21 cellular contexts compared by ENCODE assay signal in the genomic region with DNA sequence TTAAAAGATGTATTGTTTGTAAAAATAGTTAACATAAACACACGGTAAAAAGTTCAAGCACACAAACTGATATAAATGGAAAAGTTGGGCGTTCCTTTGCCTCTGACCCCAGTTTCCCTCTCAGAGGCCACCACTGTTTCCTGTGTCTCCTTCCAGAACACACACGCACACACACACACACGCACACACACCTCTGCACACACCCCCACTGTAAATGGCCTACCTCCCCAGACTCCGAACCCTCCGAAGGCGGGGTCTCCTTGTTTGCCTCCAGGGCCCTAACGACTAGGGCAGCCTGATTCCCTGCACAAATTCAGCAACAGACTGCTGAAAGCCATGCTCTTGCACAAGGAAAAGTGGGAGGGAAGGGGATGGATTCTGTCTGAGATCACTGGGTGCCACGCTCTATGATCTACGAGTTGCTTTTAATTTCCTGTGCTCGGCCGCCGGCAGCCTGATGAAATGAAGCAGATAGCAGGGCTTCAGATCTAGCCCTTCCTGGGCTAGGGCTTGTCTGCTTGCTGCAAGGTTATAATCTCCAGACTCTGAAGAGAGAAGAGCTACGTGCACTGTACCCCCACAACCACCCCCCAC.
DNase-seq lines count a peak whose midpoint lies in the region; ATAC-seq, FAIRE-seq and TF ChIP-seq lines count a peak whose summit lies in the region.
"Had no signal": no experiment of that assay in that cellular context is flagged by ENCODE, and none has a peak within 500 bp of the region (broad histone marks: within the 10 kb centered on the region; RNA-seq: fewer than 3 reads in every experiment).

No MANE protein-coding gene starts in this region.

- H3K4me3 ChIP-seq in BE2C (ENCODE audit: low read depth, low read length) (no peak overlapping the region), fibroblast of villous mesenchyme (ENCODE audit: low read depth, low read length) (no peak overlapping the region), left lung (no peak overlapping the region)
- H3K4me3 ChIP-seq: BLaER1 treated with 17β-estradiol and CSF1 and Interleukin-3, amounts not matched to agents 10 nM and 100 nM; SJCRH30 had no signal

- no peak for TF ChIP-seq POLR2A in GM12892 (IDR thresholded peaks at IDR 0.05; ENCODE audit: low read depth, low read length)

- H3K27ac Mint-ChIP-seq in mesothelial cell of epicardium: peak overlapping the region; percentile 97
- no peak overlapping the region for H3K27ac Mint-ChIP-seq in activated CD4-positive, alpha-beta T cell treated with anti-CD3 and anti-CD28 coated beads, Interleukin-2, amount 10 ng/mL, durations not matched to agents 24 days and 14 days
- H3K27ac Mint-ChIP-seq: CD8-positive, alpha-beta memory T cell had no signal

- no peaks in the 10 kb centered on the region for H3K9me3 Mint-ChIP-seq in mesothelial cell of epicardium
- H3K9me3 Mint-ChIP-seq in activated CD4-positive, alpha-beta T cell treated with anti-CD3 and anti-CD28 coated beads, Interleukin-2, amount 10 ng/mL, durations not matched to agents 24 days and 14 days: no peaks in the 10 kb centered on the region
- H3K9me3 Mint-ChIP-seq: CD8-positive, alpha-beta memory T cell had no signal

- intact Hi-C loops in activated CD4-positive, alpha-beta T cell treated with anti-CD3 and anti-CD28 coated beads, Interleukin-2, amount 10 ng/mL, durations not matched to agents 24 days and 14 days (cut with micrococcal nuclease): no loop called here
- intact Hi-C loops in left lung (cut with DNase I): no loop called here

- ATAC-seq in HG02852 (IDR thresholded peaks at IDR 0.05; ENCODE audit: unreplicated experiment): no peak
- ATAC-seq in left lung: no peak

- H3K27ac ChIP-seq in left lung: no peak overlapping the region
- H3K27ac ChIP-seq: BLaER1 treated with 17β-estradiol and CSF1 and Interleukin-3, amounts not matched to agents 10 nM and 100 nM; RWPE1; SJCRH30 had no signal

- H3K4me3 Mint-ChIP-seq in mesothelial cell of epicardium: peak overlapping the region; percentile 47
- no peak overlapping the region for H3K4me3 Mint-ChIP-seq in activated CD4-positive, alpha-beta T cell treated with anti-CD3 and anti-CD28 coated beads, Interleukin-2, amount 10 ng/mL, durations not matched to agents 24 days and 14 days
- H3K4me3 Mint-ChIP-seq: CD8-positive, alpha-beta memory T cell had no signal

- TF ChIP-seq CTCF in BE2C (IDR thresholded peaks at IDR 0.05; ENCODE audit: low read depth, low read length) (no peak), fibroblast of villous mesenchyme (IDR thresholded peaks at IDR 0.05; ENCODE audit: insufficient read depth, low read depth, low read length) (no peak), mesothelial cell of epicardium (IDR thresholded peaks at IDR 0.05; ENCODE audit: unreplicated experiment) (no peak), left lung (IDR thresholded peaks at IDR 0.05) (no peak)

- no peak for FAIRE-seq in GM12892 (lab: Jason Lieb, UNC)
- FAIRE-seq: D721Med, H1 had no signal

- H3K9me3 ChIP-seq in BE2C (no peaks in the 10 kb centered on the region), left lung (no peaks in the 10 kb centered on the region)
- H3K9me3 ChIP-seq: BLaER1 treated with 17β-estradiol and CSF1 and Interleukin-3, amounts not matched to agents 10 nM and 100 nM; SJCRH30 had no signal

- no peaks in the 10 kb centered on the region for H3K27me3 Mint-ChIP-seq in mesothelial cell of epicardium (ENCODE audit: low read depth)
- peaks cover 23% of the 10 kb centered on the region for H3K27me3 Mint-ChIP-seq in activated CD4-positive, alpha-beta T cell treated with anti-CD3 and anti-CD28 coated beads, Interleukin-2, amount 10 ng/mL, durations not matched to agents 24 days and 14 days

- no peaks in the 10 kb centered on the region for H3K36me3 Mint-ChIP-seq in mesothelial cell of epicardium
- no peaks in the 10 kb centered on the region for H3K36me3 Mint-ChIP-seq in activated CD4-positive, alpha-beta T cell treated with anti-CD3 and anti-CD28 coated beads, Interleukin-2, amount 10 ng/mL, durations not matched to agents 24 days and 14 days (ENCODE audit: low read depth)
- H3K36me3 Mint-ChIP-seq: CD8-positive, alpha-beta memory T cell had no signal

- peak; percentile 28 for DNase-seq in BE2C
- DNase-seq in SK-N-DZ (ENCODE audit: low spot score): peak; percentile 20
- peak; percentile 38 for DNase-seq in fibroblast of villous mesenchyme (ENCODE audit: low read depth)
- DNase-seq in mesothelial cell of epicardium (ENCODE audit: low spot score in 2 of 2, unreplicated experiment in 2 of 2): peak in 1 of 2 experiments; percentile 54
- no peak for DNase-seq in GM12892 (ENCODE audit: insufficient read length)
- no peak for DNase-seq in activated CD4-positive, alpha-beta T cell treated with anti-CD3 and anti-CD28 coated beads, Interleukin-2, amount 10 ng/mL, durations not matched to agents 24 days and 14 days
- no peak for DNase-seq in left lung
- DNase-seq: CD8-positive, alpha-beta memory T cell; KG1; MV-4-11; NCI-H1694 treated with DMSO at 0.1 percent for 48 hours; NCI-H2107; NCI-H226; NCI-H524; NCI-H82; SJCRH30 had no signal

- 0 out of 2 replicates have a peak, but pooled peaks cover 3% of the 10 kb centered on the region for H3K4me1 ChIP-seq in BE2C
- peaks cover 0 to 12% of the 10 kb centered on the region in 2 donors for H3K4me1 ChIP-seq in left lung
- H3K4me1 ChIP-seq: BLaER1 treated with 17β-estradiol and CSF1 and Interleukin-3, amounts not matched to agents 10 nM and 100 nM had no signal

- no peaks in the 10 kb centered on the region for H3K36me3 ChIP-seq in BE2C
- H3K36me3 ChIP-seq in left lung: no peaks in the 10 kb centered on the region
- H3K36me3 ChIP-seq: BLaER1 treated with 17β-estradiol and CSF1 and Interleukin-3, amounts not matched to agents 10 nM and 100 nM; SJCRH30 had no signal

- H3K27me3 ChIP-seq in BE2C (no peaks in the 10 kb centered on the region), left lung (no peaks in the 10 kb centered on the region)
- H3K27me3 ChIP-seq: BLaER1 treated with 17β-estradiol and CSF1 and Interleukin-3, amounts not matched to agents 10 nM and 100 nM had no signal

- H3K4me1 Mint-ChIP-seq in mesothelial cell of epicardium: peaks cover 52% of the 10 kb centered on the region
- peaks cover 4% of the 10 kb centered on the region for H3K4me1 Mint-ChIP-seq in activated CD4-positive, alpha-beta T cell treated with anti-CD3 and anti-CD28 coated beads, Interleukin-2, amount 10 ng/mL, durations not matched to agents 24 days and 14 days

Comparison
In these comparisons a context has a peak if more than half of its experiments do, and no peak if none do; other contexts are left out.
1. DNase-seq: peak in BE2C (single experiment), SK-N-DZ (single experiment) and fibroblast of villous mesenchyme (single experiment); none in GM12892 (single experiment), activated CD4-positive, alpha-beta T cell treated with anti-CD3 and anti-CD28 coated beads, Interleukin-2, amount 10 ng/mL, durations not matched to agents 24 days and 14 days (single experiment) and left lung (0 of 2).